Comparison of ENCODE assay signal across 8 cellular contexts in the genomic region with DNA sequence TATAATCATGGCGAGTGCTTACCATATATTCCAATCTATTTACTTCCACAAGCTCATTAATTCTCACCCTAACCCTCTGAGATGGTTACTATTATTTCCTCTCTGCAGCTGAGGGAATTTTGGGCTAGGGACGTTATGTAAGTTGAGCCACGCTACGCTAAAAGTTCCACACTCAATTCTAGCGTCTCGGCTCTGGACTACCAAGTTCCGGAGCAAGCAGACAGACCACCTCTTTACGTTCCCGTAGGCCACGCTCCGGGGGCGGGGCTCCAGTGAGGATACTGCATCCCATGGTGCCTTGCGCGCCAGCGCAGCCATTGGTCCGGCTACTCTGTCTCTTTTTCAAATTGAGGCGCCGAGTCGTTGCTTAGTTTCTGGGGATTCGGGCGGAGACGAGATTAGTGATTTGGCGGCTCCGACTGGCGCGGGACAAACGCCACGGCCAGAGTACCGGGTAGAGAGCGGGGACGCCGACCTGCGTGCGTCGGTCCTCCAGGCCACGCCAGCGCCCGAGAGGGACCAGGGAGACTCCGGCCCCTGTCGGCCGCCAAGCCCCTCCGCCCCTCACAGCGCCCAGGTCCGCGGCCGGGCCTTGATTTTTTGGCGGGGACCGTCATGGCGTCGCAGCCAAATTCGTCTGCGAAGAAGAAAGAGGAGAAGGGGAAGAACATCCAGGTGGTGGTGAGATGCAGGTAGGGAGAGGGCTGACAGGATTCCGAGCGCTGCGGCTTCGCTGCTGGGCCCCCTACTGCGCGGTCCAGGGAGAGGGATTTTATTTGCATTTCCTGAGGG. TPM values are rescaled to one million over a fixed set of nuclear protein-coding genes. Genes with fewer than 3 reads are reported as not detected.
A peak's percentile ranks its signal among the peaks of the same experiment; 100 is the strongest.
DNase-seq lines count a peak whose midpoint lies in the region; ATAC-seq and TF ChIP-seq lines count a peak whose summit lies in the region.

A gene (plus strand): TSS at position 370 of the 792 bp plus-strand sequence. CDS start 246 bp downstream, at position 616.

- TF ChIP-seq CTCF in GM10266 (IDR thresholded peaks at IDR 0.05; ENCODE audit: control insufficient read depth, insufficient read depth, low read depth, missing control alignments) (no peak), SU-DHL-6 (IDR thresholded peaks at IDR 0.05; ENCODE audit: insufficient read depth, low read length, poor library complexity, severe bottlenecking) (no peak), ovary (IDR thresholded peaks at IDR 0.05) (no peak), tibial artery (IDR thresholded peaks at IDR 0.05) (no peak)

- H3K4me2 ChIP-seq in SU-DHL-6 (ENCODE audit: low read depth, low read length, poor library complexity, severe bottlenecking): peak within 1 kb of the TSS; percentile 99

- H2AFZ ChIP-seq in SU-DHL-6 (ENCODE audit: low read depth, low read length, severe bottlenecking): peak within 1 kb of the TSS; percentile 77

- H3K4me3 Mint-ChIP-seq in activated naive CD8-positive, alpha-beta T cell treated with anti-CD3 and anti-CD28 coated beads, Interleukin-2, amount 10 ng/mL, durations not matched to agents 7 days and 5 days: peak within 1 kb of the TSS; percentile 97

- peak; percentile 88 for TF ChIP-seq POLR2A in ovary (IDR thresholded peaks at IDR 0.05)

- peak within 1 kb of the TSS; percentile 92 for H3K9ac ChIP-seq in SU-DHL-6 (ENCODE audit: low read length)

- no peak for TF ChIP-seq EP300 in ovary (IDR thresholded peaks at IDR 0.05)

- no peaks in the 10 kb centered on the region for H3K9me3 Mint-ChIP-seq in activated naive CD8-positive, alpha-beta T cell treated with anti-CD3 and anti-CD28 coated beads, Interleukin-2, amount 10 ng/mL, durations not matched to agents 7 days and 5 days

- peak within 1 kb of the TSS; percentile 99 for H3K27ac Mint-ChIP-seq in activated naive CD8-positive, alpha-beta T cell treated with anti-CD3 and anti-CD28 coated beads, Interleukin-2, amount 10 ng/mL, durations not matched to agents 7 days and 5 days

- POLR2A ChIA-PET in activated naive CD8-positive, alpha-beta T cell treated with anti-CD3 and anti-CD28 coated beads, Interleukin-2, amount 10 ng/mL, durations not matched to agents 7 days and 5 days (lab: Charles Lee): interaction anchor here (0.6 to 4.9 kb wide), 5 partner anchors 11 to 305 kb away, joined by 3 to 35 read pairs (median 4); a partner anchor contains a TSS

- peaks cover 18% of the 10 kb centered on the region for H3K36me3 Mint-ChIP-seq in activated naive CD8-positive, alpha-beta T cell treated with anti-CD3 and anti-CD28 coated beads, Interleukin-2, amount 10 ng/mL, durations not matched to agents 7 days and 5 days

- H3K9me3 ChIP-seq in SU-DHL-6 (ENCODE audit: insufficient read depth, low read length) (no peaks in the 10 kb centered on the region), ovary (no peaks in the 10 kb centered on the region), tibial artery (no peaks in the 10 kb centered on the region)

- DNase-seq in GM10266 (ENCODE audit: extremely low spot score) (peak; percentile 92), NCI-H128 (lab: John Stamatoyannopoulos, UW; ENCODE audit: unreplicated experiment) (peak; percentile 85), Right ventricle myocardium inferior (ENCODE audit: missing footprints) (peak; percentile 100), ovary (peak; percentile 96 to 98 (median 97)), tibial artery (peak; percentile 99)
- peak; percentile 96 for DNase-seq in activated naive CD8-positive, alpha-beta T cell treated with anti-CD3 and anti-CD28 coated beads, Interleukin-2, amount 10 ng/mL, durations not matched to agents 7 days and 5 days

- no peaks in the 10 kb centered on the region for H3K27me3 ChIP-seq in SU-DHL-6 (ENCODE audit: low read length)
- H3K27me3 ChIP-seq in ovary: no peaks in the 10 kb centered on the region
- no peaks in the 10 kb centered on the region for H3K27me3 ChIP-seq in tibial artery

- ATAC-seq in HG02642 (IDR thresholded peaks at IDR 0.05; ENCODE audit: poor library complexity, unreplicated experiment): peak; percentile 81
- peak; percentile 82 for ATAC-seq in activated naive CD8-positive, alpha-beta T cell treated with anti-CD3 and anti-CD28 coated beads, Interleukin-2, amount 10 ng/mL, durations not matched to agents 7 days and 5 days (ENCODE audit: low read depth)
- peak; percentile 97 for ATAC-seq in Right ventricle myocardium inferior

- H3K79me2 ChIP-seq in SU-DHL-6 (ENCODE audit: insufficient read depth, low read length): peaks cover 50% of the 10 kb centered on the region

- H3K4me3 ChIP-seq in SU-DHL-6 (ENCODE audit: insufficient read depth, low read length, poor library complexity, severe bottlenecking) (peak within 1 kb of the TSS; percentile 99), ovary (peak within 1 kb of the TSS; percentile 67), tibial artery (peak within 1 kb of the TSS; percentile 60 to 65)

- peaks cover 24% of the 10 kb centered on the region for H4K20me1 ChIP-seq in SU-DHL-6 (ENCODE audit: low read depth, low read length)

- H3K4me1 ChIP-seq in ovary (ENCODE audit: insufficient read depth) (no peaks in the 10 kb centered on the region), tibial artery (peaks cover 0 to 18% (median 10%) of the 10 kb centered on the region in 4 donors)

- intact Hi-C loops in Right ventricle myocardium inferior (cut with DNase I): loop anchor here (5.0 kb wide), 3 partner anchors 99 to 289 kb away; no protein-coding TSS in a partner anchor
- intact Hi-C loops in ovary (cut with DNase I): no loop called here
- intact Hi-C loops in tibial artery (cut with DNase I; ENCODE audit: low total_unique reads): loop anchor here (5.0 to 10.0 kb wide), 2 partner anchors 102 to 254 kb away; a partner anchor contains a TSS

- no peaks in the 10 kb centered on the region for H3K9me2 ChIP-seq in SU-DHL-6 (replicated peaks; ENCODE audit: insufficient read depth, low read length)

- 0 to 1% (median 1%) methylated on average over 58 of the region's 58 CpGs for WGBS in ovary, 3 donors

- no peaks in the 10 kb centered on the region for H3K27me3 Mint-ChIP-seq in activated naive CD8-positive, alpha-beta T cell treated with anti-CD3 and anti-CD28 coated beads, Interleukin-2, amount 10 ng/mL, durations not matched to agents 7 days and 5 days

- peaks cover 37% of the 10 kb centered on the region for H3K4me1 Mint-ChIP-seq in activated naive CD8-positive, alpha-beta T cell treated with anti-CD3 and anti-CD28 coated beads, Interleukin-2, amount 10 ng/mL, durations not matched to agents 7 days and 5 days

- H3K27ac ChIP-seq in SU-DHL-6 (ENCODE audit: low read depth, low read length) (peak within 1 kb of the TSS; percentile 93), ovary (peak within 1 kb of the TSS; percentile 58 to 88), tibial artery (peak within 1 kb of the TSS; percentile 90 to 92)

- H3F3A ChIP-seq in SU-DHL-6 (ENCODE audit: insufficient read depth): peaks cover 41% of the 10 kb centered on the region

- peaks cover 8% of the 10 kb centered on the region for H3K36me3 ChIP-seq in SU-DHL-6 (ENCODE audit: low read length)
- no peaks in the 10 kb centered on the region for H3K36me3 ChIP-seq in ovary
- H3K36me3 ChIP-seq in tibial artery: no peaks in the 10 kb centered on the region

RNA-seq across cellular contexts. Expression of the gene that starts here (rescaled TPM):
- total RNA-seq in activated naive CD8-positive, alpha-beta T cell treated with anti-CD3 and anti-CD28 coated beads, Interleukin-2, amount 10 ng/mL, durations not matched to agents 7 days and 5 days: 10 to 100 TPM; 53.7 to 55.2 TPM
- total RNA-seq in Right ventricle myocardium inferior (1.1 TPM), ovary (1 to 10 TPM in 2 of 7 donors, under 1 TPM in 5; 0.23 to 2.3 (median 0.48) TPM)
- polyA plus RNA-seq in ovary: 1 to 10 TPM in 1 of 2 donors, under 1 TPM in 1; 0.85 to 1.4 TPM

Comparison
In these comparisons a context has a peak if more than half of its experiments do, and no peak if none do; other contexts are left out.
1. Peak in every context shown above with its lines: DNase-seq, ATAC-seq, H3K4me3 ChIP-seq and H3K27ac ChIP-seq.
2. RNA of the gene that starts here (total RNA-seq): 53.7 to 55.2 TPM in activated naive CD8-positive, alpha-beta T cell treated with anti-CD3 and anti-CD28 coated beads, Interleukin-2, amount 10 ng/mL, durations not matched to agents 7 days and 5 days; 1.1 TPM in Right ventricle myocardium inferior (single experiment) and 0.23 to 2.3 TPM in ovary; every median in the first group is over 10 times any median in the second.
3. intact Hi-C loops: an anchor here in Right ventricle myocardium inferior (5.0 kb wide) and tibial artery (5.0 to 10.0 kb wide); none called in ovary.